1 cellular context compared by ENCODE assay signal in genomic region chr2:55097083-55097461, GRCh38.
TF ChIP-seq lines count a peak whose summit lies in the region.

No MANE protein-coding gene starts in this region.

TF ChIP-seq in GM23338, 12 proteins besides CTCF, POLR2A, EP300 and RAD21 (continued from another document):
- TF ChIP-seq ZNF462 (CRISPR knock-in tag; IDR thresholded peaks at IDR 0.05), result no peak
- no peak for TF ChIP-seq CREB1 (CRISPR knock-in tag; IDR thresholded peaks at IDR 0.05; ENCODE audit: low read depth)
- TF ChIP-seq ZNF114 (CRISPR knock-in tag; IDR thresholded peaks at IDR 0.05), result no peak
- no peak for TF ChIP-seq EZH2phosphoT487 (IDR thresholded peaks at IDR 0.05; ENCODE audit: unreplicated experiment)
- TF ChIP-seq ETS1 (IDR thresholded peaks at IDR 0.05), result no peak
- TF ChIP-seq REST (IDR thresholded peaks at IDR 0.05; ENCODE audit: unreplicated experiment), result no peak
- TF ChIP-seq POLR2AphosphoS5 (IDR thresholded peaks at IDR 0.05; ENCODE audit: low read depth), result no peak
- TF ChIP-seq NANOG (IDR thresholded peaks at IDR 0.05; ENCODE audit: borderline replicate concordance), result no peak
